8 cellular contexts compared by ENCODE assay signal in genomic region chrX:118345401-118346257, GRCh38. TPM values are rescaled to one million over a fixed set of nuclear protein-coding genes. Genes with fewer than 3 reads are reported as not detected.
DNase-seq lines count a peak whose midpoint lies in the region; ATAC-seq and TF ChIP-seq lines count a peak whose summit lies in the region.

Gene WDR44 (plus strand): TSS chrX:118346106. CDS start chrX:118346504, 398 bp downstream.

- H3K27ac ChIP-seq in RWPE2 (ENCODE audit: poor library complexity, severe bottlenecking) (peak within 1 kb of the TSS; percentile 84), fibroblast of lung (ENCODE audit: insufficient read depth, low read length) (peak within 1 kb of the TSS; percentile 93)

- H3K36me3 ChIP-seq in RWPE2 (ENCODE audit: low read depth), result no peaks in the 10 kb centered on the region
- H3K36me3 ChIP-seq in fibroblast of lung (ENCODE audit: control insufficient read depth, insufficient read depth, low read length), result no peaks in the 10 kb centered on the region

- H3K4me3 Mint-ChIP-seq in activated T-helper 2 cell treated with anti-CD3 and anti-CD28 coated beads, Interferon-gamma antibody, Interleukin-2, Interleukin-4, amounts not matched to agents 10 μg/mL and 5 μg/mL and 100 μg/mL, durations not matched to agents 14 hours and 24 hours and 36 hours (ENCODE audit: low read depth), result peak within 1 kb of the TSS; percentile 98
- H3K4me3 Mint-ChIP-seq in naive thymus-derived CD8-positive, alpha-beta T cell, result peak within 1 kb of the TSS; percentile 97 to 100 (median 98)

- H3K4me3 ChIP-seq in RWPE2 (ENCODE audit: severe bottlenecking), result peak within 1 kb of the TSS; percentile 67
- peak within 1 kb of the TSS; percentile 78 to 95 (median 80) for H3K4me3 ChIP-seq in fibroblast of lung (replicated peaks in 1 of 4; ENCODE audit: control extremely low read depth in 1 of 4, insufficient read depth in 1 of 4, low read depth in 3 of 4, low read length in 4 of 4)

- no peaks in the 10 kb centered on the region for H3K27me3 ChIP-seq in RWPE2 (ENCODE audit: insufficient read depth, poor library complexity, severe bottlenecking)
- no peaks in the 10 kb centered on the region for H3K27me3 ChIP-seq in fibroblast of lung (ENCODE audit: control insufficient read depth, insufficient read depth, low read length)

- DNase-seq in EH (ENCODE audit: low read depth), result peak; percentile 95
- peak; percentile 94 for DNase-seq in H4 (ENCODE audit: low spot score)
- peak; percentile 88 for DNase-seq in LoVo (ENCODE audit: low spot score)
- peak; percentile 86 for DNase-seq in RWPE2 (ENCODE audit: low spot score)
- peak; percentile 91 for DNase-seq in activated T-helper 2 cell treated with anti-CD3 and anti-CD28 coated beads, Interferon-gamma antibody, Interleukin-2, Interleukin-4, amounts not matched to agents 10 μg/mL and 5 μg/mL and 100 μg/mL, durations not matched to agents 14 hours and 24 hours and 36 hours (ENCODE audit: low spot score)
- peak; percentile 91 to 95 for DNase-seq in fibroblast of lung (ENCODE audit: low read depth in 2 of 2)
- peak; percentile 81 to 97 (median 92) for DNase-seq in naive thymus-derived CD8-positive, alpha-beta T cell
- peak; percentile 80 to 93 (median 90) for DNase-seq in stimulated activated naive CD4-positive, alpha-beta T cell (lab: John Stamatoyannopoulos, UW)

- H4K20me1 ChIP-seq in fibroblast of lung (ENCODE audit: control insufficient read depth, extremely low read depth, insufficient read depth, low read length), result no peaks in the 10 kb centered on the region

- ATAC-seq in RWPE2 (ENCODE audit: low read depth), result peak; percentile 86
- ATAC-seq in naive thymus-derived CD8-positive, alpha-beta T cell, result peak; percentile 88 to 89

- H3K79me2 ChIP-seq in fibroblast of lung (ENCODE audit: control insufficient read depth, insufficient read depth, low read length), result peaks cover 39% of the 10 kb centered on the region

- no peaks in the 10 kb centered on the region for H3K9me3 Mint-ChIP-seq in activated T-helper 2 cell treated with anti-CD3 and anti-CD28 coated beads, Interferon-gamma antibody, Interleukin-2, Interleukin-4, amounts not matched to agents 10 μg/mL and 5 μg/mL and 100 μg/mL, durations not matched to agents 14 hours and 24 hours and 36 hours
- H3K9me3 Mint-ChIP-seq in naive thymus-derived CD8-positive, alpha-beta T cell, result no peaks in the 10 kb centered on the region

- no peaks in the 10 kb centered on the region for H3K36me3 Mint-ChIP-seq in activated T-helper 2 cell treated with anti-CD3 and anti-CD28 coated beads, Interferon-gamma antibody, Interleukin-2, Interleukin-4, amounts not matched to agents 10 μg/mL and 5 μg/mL and 100 μg/mL, durations not matched to agents 14 hours and 24 hours and 36 hours (ENCODE audit: low read depth)
- no peaks in the 10 kb centered on the region for H3K36me3 Mint-ChIP-seq in naive thymus-derived CD8-positive, alpha-beta T cell

- H3K4me1 Mint-ChIP-seq in activated T-helper 2 cell treated with anti-CD3 and anti-CD28 coated beads, Interferon-gamma antibody, Interleukin-2, Interleukin-4, amounts not matched to agents 10 μg/mL and 5 μg/mL and 100 μg/mL, durations not matched to agents 14 hours and 24 hours and 36 hours (ENCODE audit: low read depth), result peaks cover 27% of the 10 kb centered on the region
- peaks cover 12 to 32% (median 29%) of the 10 kb centered on the region in 4 donors for H3K4me1 Mint-ChIP-seq in naive thymus-derived CD8-positive, alpha-beta T cell

- intact Hi-C loops in activated T-helper 2 cell treated with anti-CD3 and anti-CD28 coated beads, Interferon-gamma antibody, Interleukin-2, Interleukin-4, amounts not matched to agents 10 μg/mL and 5 μg/mL and 100 μg/mL, durations not matched to agents 14 hours and 24 hours and 36 hours (cut with micrococcal nuclease), result loop anchor here (1.0 to 5.0 kb wide), 5 partner anchors 19 to 183 kb away; partner anchors contain the start of gene DOCK11

- H3K9ac ChIP-seq in fibroblast of lung (ENCODE audit: insufficient read depth, low read length), result peak within 1 kb of the TSS; percentile 77

- POLR2A ChIA-PET in naive thymus-derived CD8-positive, alpha-beta T cell (lab: Charles Lee), result interaction anchor here (1.3 kb wide), 1 partner anchor 15 kb away, joined by 4 read pairs; no protein-coding TSS in a partner anchor

- peak within 1 kb of the TSS; percentile 88 for H3K4me2 ChIP-seq in fibroblast of lung (ENCODE audit: extremely low read depth, insufficient read depth, low read length)

- H3K4me1 ChIP-seq in RWPE2 (ENCODE audit: insufficient read depth, poor library complexity, severe bottlenecking), result peaks cover 10% of the 10 kb centered on the region
- H3K4me1 ChIP-seq in fibroblast of lung (ENCODE audit: control insufficient read depth, extremely low read depth, insufficient read depth, low read length), result peaks cover 2% of the 10 kb centered on the region

- H3K27ac Mint-ChIP-seq in activated T-helper 2 cell treated with anti-CD3 and anti-CD28 coated beads, Interferon-gamma antibody, Interleukin-2, Interleukin-4, amounts not matched to agents 10 μg/mL and 5 μg/mL and 100 μg/mL, durations not matched to agents 14 hours and 24 hours and 36 hours, result peak within 1 kb of the TSS; percentile 98
- H3K27ac Mint-ChIP-seq in naive thymus-derived CD8-positive, alpha-beta T cell, result peak within 1 kb of the TSS; percentile 94 to 99 (median 98)

- H3K9me3 ChIP-seq in RWPE2 (ENCODE audit: severe bottlenecking), result no peaks in the 10 kb centered on the region
- H3K9me3 ChIP-seq in fibroblast of lung (ENCODE audit: control insufficient read depth, insufficient read depth, low read depth, low read length), result no peaks in the 10 kb centered on the region

- H2AFZ ChIP-seq in fibroblast of lung (ENCODE audit: low read length), result peak within 1 kb of the TSS; percentile 64

- no peaks in the 10 kb centered on the region for H3K27me3 Mint-ChIP-seq in activated T-helper 2 cell treated with anti-CD3 and anti-CD28 coated beads, Interferon-gamma antibody, Interleukin-2, Interleukin-4, amounts not matched to agents 10 μg/mL and 5 μg/mL and 100 μg/mL, durations not matched to agents 14 hours and 24 hours and 36 hours (ENCODE audit: low read depth)
- no peaks in the 10 kb centered on the region for H3K27me3 Mint-ChIP-seq in naive thymus-derived CD8-positive, alpha-beta T cell

- TF ChIP-seq CTCF in RWPE2 (IDR thresholded peaks at IDR 0.05; ENCODE audit: poor library complexity, severe bottlenecking) (no peak), fibroblast of lung (conservative IDR thresholded peaks at IDR 0.05 in 1 of 2, IDR thresholded peaks at IDR 0.05 in 1 of 2; ENCODE audit: low read depth in 1 of 2, low read length in 2 of 2) (no peak)

RNA-seq across cellular contexts. Expression of gene WDR44, which starts in this region (rescaled TPM):
- 9.2 and 10.2 TPM in 2 replicates for total RNA-seq in H4 (2014; rRNA removed; shearing (Covaris generic))
- total RNA-seq in activated T-helper 2 cell treated with anti-CD3 and anti-CD28 coated beads, Interferon-gamma antibody, Interleukin-2, Interleukin-4, amounts not matched to agents 10 μg/mL and 5 μg/mL and 100 μg/mL, durations not matched to agents 14 hours and 24 hours and 36 hours, result 10.0 and 12.9 TPM in 2 replicates
- total RNA-seq in fibroblast of lung, result 12.1 and 15.0 TPM in 2 replicates
- polyA plus RNA-seq in fibroblast of lung, result 20.6 and 22.8 TPM in 2 replicates
- 10.4 and 11.6 TPM in 2 replicates for polyA plus RNA-seq in fibroblast of lung (2012)
- polyA minus RNA-seq in fibroblast of lung (ENCODE audit: low replicate concordance), result 2.5 and 4.7 TPM in 2 replicates
- 10 to 100 TPM; 17.9 to 20.8 TPM for total RNA-seq in naive thymus-derived CD8-positive, alpha-beta T cell
- polyA plus RNA-seq in naive thymus-derived CD8-positive, alpha-beta T cell, result 1 to 10 TPM; 7.2 to 8.6 (median 8.3) TPM

Comparison
In these comparisons a context has a peak if more than half of its experiments do, and no peak if none do; other contexts are left out.
1. Peak in every context shown above with its lines: DNase-seq, ATAC-seq, H3K4me3 ChIP-seq and H3K27ac ChIP-seq.